In genomic region chr14:57317248-57317833, GRCh38 we compare ENCODE assay signal across 8 cellular contexts. TPM values are rescaled to one million over a fixed set of nuclear protein-coding genes. Genes with fewer than 3 reads are reported as not detected.
DNase-seq lines count a peak whose midpoint lies in the region; ATAC-seq and TF ChIP-seq lines count a peak whose summit lies in the region.

No MANE protein-coding gene starts in this region.

- H3K4me1 Mint-ChIP-seq in activated T-cell treated with anti-CD3 and anti-CD28 coated beads, Interleukin-2, amount 50 U/mL, for 72 hours (ENCODE audit: low read depth), result no peaks in the 10 kb centered on the region

- intact Hi-C loops in PC-9 (cut with micrococcal nuclease; ENCODE audit: unreplicated experiment), result loop anchor here (1.0 to 10.0 kb wide), 4 partner anchors 60 to 826 kb away; no protein-coding TSS in a partner anchor

- no peaks in the 10 kb centered on the region for H4K20me1 ChIP-seq in PC-9 (ENCODE audit: insufficient read depth)

- H3K9ac ChIP-seq in neuronal stem cell (ENCODE audit: low read depth, low read length, poor library complexity), result no peak overlapping the region

- H2BK15ac ChIP-seq in neuronal stem cell (ENCODE audit: low read length), result no peak overlapping the region

- H3K4me3 Mint-ChIP-seq in activated T-cell treated with anti-CD3 and anti-CD28 coated beads, Interleukin-2, amount 50 U/mL, for 72 hours, result no peak overlapping the region

- H3K27me3 Mint-ChIP-seq in activated T-cell treated with anti-CD3 and anti-CD28 coated beads, Interleukin-2, amount 50 U/mL, for 72 hours (ENCODE audit: low read depth), result no peaks in the 10 kb centered on the region

- H4K8ac ChIP-seq in neuronal stem cell (ENCODE audit: low read depth, low read length), result no peak overlapping the region

- 0 out of 2 replicates have a peak overlapping the region, but pooled peaks have one; percentile 65 for H2AFZ ChIP-seq in PC-9
- H2AFZ ChIP-seq in neuronal stem cell (ENCODE audit: low read length), result no peak overlapping the region

- peaks cover 0 to 2% of the 10 kb centered on the region in 2 donors for H3K36me3 Mint-ChIP-seq in activated T-cell treated with anti-CD3 and anti-CD28 coated beads, Interleukin-2, amount 50 U/mL, for 72 hours (ENCODE audit: insufficient read depth in 2 of 2)

- H3K9me3 Mint-ChIP-seq in activated T-cell treated with anti-CD3 and anti-CD28 coated beads, Interleukin-2, amount 50 U/mL, for 72 hours, result peaks cover 0 to 3% of the 10 kb centered on the region in 2 donors

- H3K9me3 ChIP-seq in AG04450 (ENCODE audit: control insufficient read depth, insufficient read depth, low read length), result no peaks in the 10 kb centered on the region
- no peaks in the 10 kb centered on the region for H3K9me3 ChIP-seq in PC-9 (ENCODE audit: insufficient read depth, low read depth)
- no peaks in the 10 kb centered on the region for H3K9me3 ChIP-seq in neuronal stem cell (replicated peaks in 1 of 2; ENCODE audit: control insufficient read depth in 2 of 2, insufficient read depth in 1 of 2, low read depth in 1 of 2, low read length in 2 of 2)

- no peaks in the 10 kb centered on the region for H3F3A ChIP-seq in PC-9 (ENCODE audit: insufficient read depth, low read depth)

- BruUV-seq in PC-9 (replicated peaks; lab: Mats Ljungman, UMichigan), result no TSS peak

- no peaks in the 10 kb centered on the region for H3K36me3 ChIP-seq in PC-9 (ENCODE audit: low read depth)
- H3K36me3 ChIP-seq in neuronal stem cell (replicated peaks in 1 of 2; ENCODE audit: control insufficient read depth in 2 of 2, insufficient read depth in 2 of 2, low read length in 2 of 2), result no peaks in the 10 kb centered on the region

- H3K4me3 ChIP-seq in AG04450 (ENCODE audit: low read depth, low read length) (no peak overlapping the region), PC-9 (no peak overlapping the region), neuronal stem cell (ENCODE audit: low read length in 2 of 2) (no peak overlapping the region)

- H3K79me2 ChIP-seq in PC-9 (ENCODE audit: low read depth), result no peaks in the 10 kb centered on the region

- H3K18ac ChIP-seq in neuronal stem cell (ENCODE audit: low read length), result no peak overlapping the region

- WGBS in neuronal stem cell (ENCODE audit: extremely low coverage in 2 of 2, insufficient read length in 2 of 2, insufficient replicate concordance in 1 of 2), 2 donors, result no CpG with 5 or more reads among the region's 3 CpGs

- no peak overlapping the region for H3K23ac ChIP-seq in neuronal stem cell (ENCODE audit: low read depth, low read length, poor library complexity)

- no peak overlapping the region for H2BK5ac ChIP-seq in neuronal stem cell (ENCODE audit: low read length)

- H2BK120ac ChIP-seq in neuronal stem cell (ENCODE audit: low read depth, low read length), result no peak overlapping the region

- no peaks in the 10 kb centered on the region for H3K79me1 ChIP-seq in neuronal stem cell (ENCODE audit: low read depth, low read length)

- no peak overlapping the region for H3K4ac ChIP-seq in neuronal stem cell (ENCODE audit: low read length)

- peak; percentile 51 for DNase-seq in AG04450 (ENCODE audit: low read depth, low spot score)
- peak; percentile 73 for DNase-seq in KBM-7
- peak; percentile 50 to 66 for DNase-seq in PC-9
- DNase-seq in activated T-cell treated with anti-CD3 and anti-CD28 coated beads, Interleukin-2, amount 50 U/mL, for 72 hours, result peak; percentile 71 to 80
- peak; percentile 84 for DNase-seq in fibroblast of peridontal ligament (ENCODE audit: extremely low read depth)
- DNase-seq in neuronal stem cell (ENCODE audit: low spot score), result peak; percentile 78
- peak in 41 of 49 donors; percentile 1 to 76 (median 37) for DNase-seq in substantia nigra (lab: John Stamatoyannopoulos, UW)

- CTCF ChIA-PET in AG04450 (lab: Charles Lee) (interaction anchor here (0.5 to 3.4 kb wide), 18 partner anchors 8 to 833 kb away, joined by 3 to 102 read pairs (median 4); no protein-coding TSS in a partner anchor), PC-9 (lab: Charles Lee) (no interaction called here)

- no peak overlapping the region for H3K14ac ChIP-seq in neuronal stem cell (ENCODE audit: low read length)

- H3K27ac ChIP-seq in AG04450 (ENCODE audit: low read depth, low read length) (no peak overlapping the region), PC-9 (no peak overlapping the region), neuronal stem cell (replicated peaks; ENCODE audit: low read length) (no peak overlapping the region), substantia nigra (ENCODE audit: low read depth, low read length, poor library complexity, severe bottlenecking) (no peak overlapping the region)

- H3K9me2 ChIP-seq in PC-9 (ENCODE audit: insufficient read depth), result no peaks in the 10 kb centered on the region

- H3K4me2 ChIP-seq in PC-9 (no peak overlapping the region), neuronal stem cell (ENCODE audit: insufficient read depth, low read length, poor library complexity, severe bottlenecking) (no peak overlapping the region)

- in situ Hi-C loops in KBM-7 (cut with MboI; ENCODE audit: low pct_unique_long_range_greater_than_20kb, low sequenced_read_pairs), result no loop called here

- no peak overlapping the region for H4K91ac ChIP-seq in neuronal stem cell (ENCODE audit: low read depth, low read length, poor library complexity)

- H3K27me3 ChIP-seq in AG04450 (ENCODE audit: control insufficient read depth, insufficient read depth, low read length) (peaks cover 12% of the 10 kb centered on the region), PC-9 (ENCODE audit: insufficient read depth, low read depth) (peaks cover 17% of the 10 kb centered on the region), neuronal stem cell (ENCODE audit: control insufficient read depth in 3 of 3, insufficient read depth in 3 of 3, low read depth in 1 of 3, low read length in 3 of 3) (peaks cover 0 to 32% (median 0%) of the 10 kb centered on the region in 3 experiments)

- peak; percentile 80 for ATAC-seq in GM18867 (IDR thresholded peaks at IDR 0.05; ENCODE audit: unreplicated experiment)
- ATAC-seq in activated T-cell treated with anti-CD3 and anti-CD28 coated beads, Interleukin-2, amount 50 U/mL, for 72 hours (replicated peaks in 1 of 2), result peak; percentile 54 to 59

- POLR2A ChIA-PET in AG04450 (lab: Yijun Ruan, JAX) (no interaction called here), PC-9 (lab: Charles Lee; ENCODE audit: unreplicated experiment) (no interaction called here)

- no peak overlapping the region for H2BK12ac ChIP-seq in neuronal stem cell (ENCODE audit: low read length)

- H2AK5ac ChIP-seq in neuronal stem cell (ENCODE audit: low read depth, low read length), result no peak overlapping the region

- TF ChIP-seq CTCF in AG04450 (IDR thresholded peaks at IDR 0.05; ENCODE audit: low read depth, low read length) (peak; percentile 90), PC-9 (conservative IDR thresholded peaks at IDR 0.05) (peak; percentile 87)

- H3K27ac Mint-ChIP-seq in activated T-cell treated with anti-CD3 and anti-CD28 coated beads, Interleukin-2, amount 50 U/mL, for 72 hours, result no peak overlapping the region

- H3K4me1 ChIP-seq in PC-9 (replicated peaks; ENCODE audit: insufficient read depth), result no peaks in the 10 kb centered on the region
- H3K4me1 ChIP-seq in neuronal stem cell (ENCODE audit: control insufficient read depth in 2 of 2, insufficient read depth in 1 of 2, low read depth in 1 of 2, low read length in 2 of 2), result no peaks in the 10 kb centered on the region

RNA-seq across cellular contexts. Expression of gene AP5M1, which starts 48.6 kb away (rescaled TPM):
- polyA plus RNA-seq in AG04450 (2011; rRNA removed), result 30.6 and 38.5 TPM in 2 replicates
- polyA minus RNA-seq in AG04450 (2011; rRNA and poly(A)+ RNA removed), result 23.9 and 31.3 TPM in 2 replicates
- 18.5 and 28.3 TPM in 2 replicates for total RNA-seq in PC-9 (2021)
- total RNA-seq in activated T-cell treated with anti-CD3 and anti-CD28 coated beads, Interleukin-2, amount 50 U/mL, for 72 hours, result 10 to 100 TPM; 37.5 to 44.9 TPM
- 21.2 TPM for polyA plus RNA-seq in neuronal stem cell (2013, experiment 1 of 2)
- polyA plus RNA-seq in neuronal stem cell (2013, experiment 2 of 2), result 21.9 TPM

RNA-seq across cellular contexts. Expression of gene EXOC5, which starts 48.6 kb away (rescaled TPM):
- polyA plus RNA-seq in AG04450 (2011; rRNA removed), result 46.7 and 71.6 TPM in 2 replicates
- 24.0 and 37.6 TPM in 2 replicates for polyA minus RNA-seq in AG04450 (2011; rRNA and poly(A)+ RNA removed)
- 38.2 and 51.0 TPM in 2 replicates for total RNA-seq in PC-9 (2021)
- 10 to 100 TPM; 63.7 to 66.3 TPM for total RNA-seq in activated T-cell treated with anti-CD3 and anti-CD28 coated beads, Interleukin-2, amount 50 U/mL, for 72 hours
- polyA plus RNA-seq in neuronal stem cell (2013, experiment 1 of 2), result 62.4 TPM
- 65.2 TPM for polyA plus RNA-seq in neuronal stem cell (2013, experiment 2 of 2)
